Comparison of ENCODE assay signal across 6 cellular contexts in genomic region chr17:64503341-64503740, GRCh38. TPM values are rescaled to one million over a fixed set of nuclear protein-coding genes. Genes with fewer than 3 reads are reported as not detected.
A peak's percentile ranks its signal among the peaks of the same experiment; 100 is the strongest.
DNase-seq lines count a peak whose midpoint lies in the region; ATAC-seq and TF ChIP-seq lines count a peak whose summit lies in the region.

No MANE protein-coding gene starts in this region.

- H3K4me1 ChIP-seq in suprapubic skin, result peaks cover 71% of the 10 kb centered on the region

- TF ChIP-seq CTCF in epithelial cell of esophagus (IDR thresholded peaks at IDR 0.05; ENCODE audit: insufficient read depth, low read depth, low read length, missing control alignments) (no peak), suprapubic skin (IDR thresholded peaks at IDR 0.05) (no peak)

- H3K4me1 Mint-ChIP-seq in activated naive CD4-positive, alpha-beta T cell treated with anti-CD3 and anti-CD28 coated beads, Interleukin-2, amount 10 ng/mL, durations not matched to agents 7 days and 5 days, result peaks cover 72% of the 10 kb centered on the region

- ATAC-seq in GM19467 (IDR thresholded peaks at IDR 0.05; ENCODE audit: unreplicated experiment), result no peak
- no peak for ATAC-seq in GM18519 (IDR thresholded peaks at IDR 0.05; ENCODE audit: low FRiP score, unreplicated experiment)

- no peaks in the 10 kb centered on the region for H3K27me3 ChIP-seq in suprapubic skin

- no peak overlapping the region for H3K27ac ChIP-seq in suprapubic skin

- H3K4me3 ChIP-seq in epithelial cell of esophagus (ENCODE audit: low read length) (no peak overlapping the region), suprapubic skin (peak overlapping the region; percentile 93)

- CTCF ChIA-PET in activated naive CD4-positive, alpha-beta T cell treated with anti-CD3 and anti-CD28 coated beads, Interleukin-2, amount 10 ng/mL, durations not matched to agents 7 days and 5 days (lab: Charles Lee), result interaction anchor here (3.0 kb wide), 1 partner anchor 146 kb away, joined by 6 read pairs; no protein-coding TSS in a partner anchor

- peak overlapping the region; percentile 34 for H3K4me3 Mint-ChIP-seq in activated naive CD4-positive, alpha-beta T cell treated with anti-CD3 and anti-CD28 coated beads, Interleukin-2, amount 10 ng/mL, durations not matched to agents 7 days and 5 days

- peaks cover 77% of the 10 kb centered on the region for H3K36me3 Mint-ChIP-seq in activated naive CD4-positive, alpha-beta T cell treated with anti-CD3 and anti-CD28 coated beads, Interleukin-2, amount 10 ng/mL, durations not matched to agents 7 days and 5 days

- H3K27ac Mint-ChIP-seq in activated naive CD4-positive, alpha-beta T cell treated with anti-CD3 and anti-CD28 coated beads, Interleukin-2, amount 10 ng/mL, durations not matched to agents 7 days and 5 days, result no peak overlapping the region

- 47% methylated on average over 5 of the region's 5 CpGs for WGBS in suprapubic skin

- H3K9me3 Mint-ChIP-seq in activated naive CD4-positive, alpha-beta T cell treated with anti-CD3 and anti-CD28 coated beads, Interleukin-2, amount 10 ng/mL, durations not matched to agents 7 days and 5 days, result no peaks in the 10 kb centered on the region

- peaks cover 9% of the 10 kb centered on the region for H3K27me3 Mint-ChIP-seq in activated naive CD4-positive, alpha-beta T cell treated with anti-CD3 and anti-CD28 coated beads, Interleukin-2, amount 10 ng/mL, durations not matched to agents 7 days and 5 days

- no peaks in the 10 kb centered on the region for H3K9me3 ChIP-seq in suprapubic skin

- no peak for DNase-seq in activated naive CD4-positive, alpha-beta T cell treated with anti-CD3 and anti-CD28 coated beads, Interleukin-2, amount 10 ng/mL, durations not matched to agents 7 days and 5 days
- DNase-seq in activated naive CD4-positive, alpha-beta T cell treated with anti-CD3 and anti-CD28 coated beads, Interleukin-2, amount 50 U/mL, for 16 hours, result no peak
- peak; percentile 17 for DNase-seq in epithelial cell of esophagus (ENCODE audit: low read depth)
- DNase-seq in suprapubic skin (ENCODE audit: low spot score in 2 of 2), result no peak

- TF ChIP-seq POLR2A in suprapubic skin (IDR thresholded peaks at IDR 0.05), result no peak

- TF ChIP-seq EP300 in suprapubic skin (IDR thresholded peaks at IDR 0.05), result no peak

- peaks cover 63% of the 10 kb centered on the region for H3K36me3 ChIP-seq in suprapubic skin

RNA-seq across cellular contexts. Expression of gene DDX5, which starts 2.7 kb away (rescaled TPM):
- total RNA-seq in suprapubic skin, result 1,000 to 10,000 TPM in 1 of 4 donors, 100 to 1,000 TPM in 3; 532 to 1,402 (median 922) TPM

RNA-seq across cellular contexts. Expression of gene CEP95, which starts 3.4 kb away (rescaled TPM):
- 100 to 1,000 TPM in 1 of 4 donors, 10 to 100 TPM in 3; 46.8 to 200 (median 61.5) TPM for total RNA-seq in suprapubic skin

RNA-seq across cellular contexts. Expression of gene POLG2, which starts 6.5 kb away (rescaled TPM):
- 10 to 100 TPM in 1 of 4 donors, 1 to 10 TPM in 3; 2.7 to 23.2 (median 5.0) TPM for total RNA-seq in suprapubic skin

RNA-seq across cellular contexts. Expression of gene MILR1, which starts 54.4 kb away (rescaled TPM):
- total RNA-seq in suprapubic skin, result under 1 TPM in 2 of 4 donors, not detected in 2; 0.45 to 0.57 TPM
